ENCODE assay signal across 8 cellular contexts in the genomic region with DNA sequence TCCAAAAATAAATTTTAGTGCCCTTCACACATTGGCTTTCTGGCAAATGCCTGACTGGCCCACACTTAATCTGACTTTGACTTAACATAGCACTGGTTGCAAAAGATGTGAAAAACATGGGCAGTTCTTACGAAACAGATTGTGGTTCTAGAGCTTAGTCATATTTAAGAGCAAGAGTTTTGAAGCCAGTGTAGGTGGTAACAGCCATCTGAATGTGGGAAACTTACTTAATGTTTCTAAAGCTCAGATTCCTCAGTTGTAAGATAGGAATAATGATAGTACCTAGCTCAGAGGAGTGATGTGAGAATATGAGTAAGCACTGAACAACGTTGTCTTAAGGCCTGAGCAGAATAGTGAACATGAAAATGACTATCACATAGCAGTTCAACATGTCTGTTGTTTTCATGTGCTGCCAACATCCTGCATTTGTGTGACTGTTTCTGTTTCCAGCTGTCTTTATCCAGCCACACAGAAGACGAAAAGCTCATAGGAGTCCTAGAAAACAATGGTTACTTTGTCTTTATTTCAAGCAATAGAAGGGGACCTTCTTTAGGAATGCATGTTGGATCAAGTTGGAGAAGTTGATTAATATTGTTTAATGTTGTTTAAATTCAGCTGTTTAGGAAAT.
A peak's percentile ranks its signal among the peaks of the same experiment; 100 is the strongest.
DNase-seq lines count a peak whose midpoint lies in the region; ATAC-seq and FAIRE-seq lines count a peak whose summit lies in the region.

No MANE protein-coding gene starts in this region.

- intact Hi-C loops in left colon (cut with DNase I, micrococcal nuclease), result no loop called here
- intact Hi-C loops in left ventricle myocardium superior (cut with micrococcal nuclease), result no loop called here

- DNase-seq in AML-193 (lab: John Stamatoyannopoulos, UW), result peak; percentile 80 to 91
- peak; percentile 30 for DNase-seq in dermis blood vessel endothelial cell
- DNase-seq in left colon, result no peak
- no peak for DNase-seq in RPMI8226
- DNase-seq in frontal cortex (ENCODE audit: low spot score in 2 of 2), result no peak
- no peak for DNase-seq in left ventricle myocardium superior

- peak; percentile 96 for ATAC-seq in GM21381 (IDR thresholded peaks at IDR 0.05; ENCODE audit: unreplicated experiment)
- peak; percentile 96 for ATAC-seq in HG03460 (IDR thresholded peaks at IDR 0.05; ENCODE audit: unreplicated experiment)
- ATAC-seq in left colon, result no peak
- no peak for ATAC-seq in left ventricle myocardium superior

- no peak for FAIRE-seq in frontal cortex (lab: Jason Lieb, UNC)

Comparison
In these comparisons a context has a peak if more than half of its experiments do, and no peak if none do; other contexts are left out.
1. DNase-seq: peak in AML-193 (2 of 2) and dermis blood vessel endothelial cell (single experiment); none in left colon (0 of 2), RPMI8226 (single experiment), frontal cortex (0 of 2) and left ventricle myocardium superior (single experiment).
2. ATAC-seq: peak in GM21381 (single experiment) and HG03460 (single experiment); none in left colon (single experiment) and left ventricle myocardium superior (single experiment).